In genomic region chr17:76264425-76264754, GRCh38 we compare ENCODE assay signal across 8 cellular contexts. TPM values are rescaled to one million over a fixed set of nuclear protein-coding genes. Genes with fewer than 3 reads are reported as not detected.
DNase-seq lines count a peak whose midpoint lies in the region; ATAC-seq, FAIRE-seq and TF ChIP-seq lines count a peak whose summit lies in the region.

No MANE protein-coding gene starts in this region.

- no peaks in the 10 kb centered on the region for H3F3A ChIP-seq in PC-3 (ENCODE audit: low read length, unreplicated experiment)

- H3K79me2 ChIP-seq in PC-3 (ENCODE audit: low read length), result peaks cover 39% of the 10 kb centered on the region

- ATAC-seq in PC-3 (no peak), GM21381 (IDR thresholded peaks at IDR 0.05; ENCODE audit: unreplicated experiment) (no peak)
- peak; percentile 1 for ATAC-seq in stimulated activated effector memory CD8-positive, alpha-beta T cell treated with anti-CD3 and anti-CD28 coated beads, Interleukin-12 subunit alpha, Interleukin-12 subunit beta, amount 100 ng/mL, for 72 hours

- H3K27ac Mint-ChIP-seq in stimulated activated effector memory CD8-positive, alpha-beta T cell treated with anti-CD3 and anti-CD28 coated beads, Interleukin-12 subunit alpha, Interleukin-12 subunit beta, amount 100 ng/mL, for 72 hours, result peak overlapping the region; percentile 96

- H2AFZ ChIP-seq in PC-3 (ENCODE audit: low read length), result peak overlapping the region; percentile 60

- H3K9me3 ChIP-seq in PC-3 (ENCODE audit: low read length) (no peaks in the 10 kb centered on the region), esophagus squamous epithelium (no peaks in the 10 kb centered on the region)

- TF ChIP-seq POLR2A in esophagus squamous epithelium (IDR thresholded peaks at IDR 0.05), result no peak
- TF ChIP-seq POLR2A in H54 (IDR thresholded peaks at IDR 0.05; ENCODE audit: low read depth, low read length), result no peak

- FAIRE-seq in H54 (lab: Jason Lieb, UNC), result no peak

- CTCF ChIA-PET in PC-3 (lab: Charles Lee), result interaction anchor here (0.9 to 1.4 kb wide), 3 partner anchors 12 to 16 kb away, joined by 3 to 7 read pairs (median 3); no protein-coding TSS in a partner anchor

- no peaks in the 10 kb centered on the region for H3K9me2 ChIP-seq in PC-3 (replicated peaks; ENCODE audit: low read length)

- H3K4me2 ChIP-seq in PC-3 (ENCODE audit: low read length), result peak overlapping the region; percentile 88

- H3K9ac ChIP-seq in PC-3 (ENCODE audit: low read length), result peak overlapping the region; percentile 58

- H3K36me3 ChIP-seq in PC-3 (ENCODE audit: low read depth, low read length) (peaks cover 7% of the 10 kb centered on the region; the same call in 1 of the 2 replicates), esophagus squamous epithelium (peaks cover 0 to 8% (median 0%) of the 10 kb centered on the region in 3 donors)

- POLR2A ChIA-PET in PC-3 (lab: Charles Lee; ENCODE audit: unreplicated experiment), result interaction anchor here (0.6 to 1.5 kb wide), 5 partner anchors 10 to 155 kb away, joined by 4 to 9 read pairs (median 5); no protein-coding TSS in a partner anchor

- H3K27ac ChIP-seq in PC-3 (ENCODE audit: low read length), result peak overlapping the region; percentile 74
- H3K27ac ChIP-seq in esophagus squamous epithelium, result peak overlapping the region; percentile 79 to 86 (median 82)

- BruUV-seq in PC-3 (replicated peaks; lab: Mats Ljungman, UMichigan), result no TSS peak

- H3K4me1 Mint-ChIP-seq in stimulated activated effector memory CD8-positive, alpha-beta T cell treated with anti-CD3 and anti-CD28 coated beads, Interleukin-12 subunit alpha, Interleukin-12 subunit beta, amount 100 ng/mL, for 72 hours, result peaks cover 48% of the 10 kb centered on the region

- 0 out of 2 replicates have a peak, but pooled peaks cover 8% of the 10 kb centered on the region for H4K20me1 ChIP-seq in PC-3 (ENCODE audit: low read length)

- DNase-seq in NCI-H1092 treated with DMSO at 0.1 percent for 48 hours (lab: John Stamatoyannopoulos, UW), result peak; percentile 38
- DNase-seq in NCI-H1092 (lab: John Stamatoyannopoulos, UW), result no peak
- DNase-seq in PC-3, result no peak
- no peak for DNase-seq in esophagus squamous epithelium (lab: John Stamatoyannopoulos, UW)
- peak in 1 of 2 donors; percentile 70 for DNase-seq in stimulated activated effector memory CD8-positive, alpha-beta T cell treated with anti-CD3 and anti-CD28 coated beads, Interleukin-12 subunit alpha, Interleukin-12 subunit beta, amount 100 ng/mL, for 72 hours (ENCODE audit: low spot score in 2 of 2)
- no peak for DNase-seq in SKM-1 treated with dmso at 0.1 percent for 144 hours (lab: John Stamatoyannopoulos, UW; ENCODE audit: unreplicated experiment)
- DNase-seq in H54 (ENCODE audit: insufficient read length, low spot score), result no peak

- H3K4me3 ChIP-seq in PC-3 (ENCODE audit: low read length) (peak overlapping the region; percentile 62), esophagus squamous epithelium (peak overlapping the region in 2 of 4 donors; percentile 5 to 41)

- TF ChIP-seq CTCF in PC-3 (conservative IDR thresholded peaks at IDR 0.05; ENCODE audit: low read depth, low read length) (no peak), esophagus squamous epithelium (IDR thresholded peaks at IDR 0.05) (no peak)

- 15 to 24% methylated on average over 9 of the region's 9 CpGs for WGBS in esophagus squamous epithelium, 2 donors

- H3K27me3 ChIP-seq in PC-3 (ENCODE audit: low read length), result no peaks in the 10 kb centered on the region
- H3K27me3 ChIP-seq in esophagus squamous epithelium, result no peaks in the 10 kb centered on the region

- intact Hi-C loops in PC-3 (cut with micrococcal nuclease), result loop anchor here (1.0 to 10.0 kb wide), 2 partner anchors 12 to 160 kb away; partner anchors contain the start of gene EXOC7
- intact Hi-C loops in esophagus squamous epithelium (cut with DNase I), result no loop called here

- peaks cover 55% of the 10 kb centered on the region for H3K36me3 Mint-ChIP-seq in stimulated activated effector memory CD8-positive, alpha-beta T cell treated with anti-CD3 and anti-CD28 coated beads, Interleukin-12 subunit alpha, Interleukin-12 subunit beta, amount 100 ng/mL, for 72 hours

- peak overlapping the region; percentile 88 for H3K4me3 Mint-ChIP-seq in stimulated activated effector memory CD8-positive, alpha-beta T cell treated with anti-CD3 and anti-CD28 coated beads, Interleukin-12 subunit alpha, Interleukin-12 subunit beta, amount 100 ng/mL, for 72 hours

- no peaks in the 10 kb centered on the region for H3K9me3 Mint-ChIP-seq in stimulated activated effector memory CD8-positive, alpha-beta T cell treated with anti-CD3 and anti-CD28 coated beads, Interleukin-12 subunit alpha, Interleukin-12 subunit beta, amount 100 ng/mL, for 72 hours

- H3K4me1 ChIP-seq in PC-3 (ENCODE audit: insufficient read depth, low read length), result peaks cover 51% of the 10 kb centered on the region
- H3K4me1 ChIP-seq in esophagus squamous epithelium, result peaks cover 48 to 83% (median 57%) of the 10 kb centered on the region in 3 donors

RNA-seq across cellular contexts. Expression of gene UBALD2, which starts 0.8 kb away (rescaled TPM):
- total RNA-seq in PC-3 (2014; rRNA removed) (59.5 and 63.5 TPM in 2 replicates), esophagus squamous epithelium (10 to 100 TPM in 3 of 4 donors, 1 to 10 TPM in 1; 7.9 to 27.2 (median 13.6) TPM)

RNA-seq across cellular contexts. Expression of gene RNF157, which starts 24.1 kb away (rescaled TPM):
- total RNA-seq in PC-3 (2014; rRNA removed) (7.3 and 7.4 TPM in 2 replicates), esophagus squamous epithelium (1 to 10 TPM in 1 of 4 donors, under 1 TPM in 3; 0.11 to 3.4 (median 0.26) TPM)

RNA-seq across cellular contexts. Expression of gene QRICH2, which starts 43.7 kb away (rescaled TPM):
- total RNA-seq in PC-3 (2014; rRNA removed) (2.2 and 5.7 TPM in 2 replicates), esophagus squamous epithelium (1 to 10 TPM; 1.1 to 2.8 (median 1.8) TPM)
